Comparison of ENCODE assay signal across 8 cellular contexts in the genomic region with DNA sequence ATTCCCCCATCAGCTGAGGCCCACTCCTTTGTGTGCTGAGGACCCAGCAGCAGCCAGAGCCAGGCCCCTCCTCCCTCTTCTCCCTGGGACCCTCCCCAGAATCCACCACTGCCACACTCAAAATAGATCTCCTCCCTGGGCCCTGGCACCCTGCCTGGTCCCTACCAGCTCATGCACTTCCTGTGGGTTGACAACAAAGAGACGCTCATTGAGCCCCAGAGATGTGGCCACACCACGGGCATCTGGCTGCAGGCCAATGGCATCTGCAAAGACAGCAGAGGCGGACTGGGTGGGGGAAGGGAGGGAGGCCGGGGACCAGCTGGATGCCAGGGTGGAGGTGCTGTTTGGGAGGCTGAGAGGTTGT. TPM values are rescaled to one million over a fixed set of nuclear protein-coding genes. Genes with fewer than 3 reads are reported as not detected.
DNase-seq lines count a peak whose midpoint lies in the region; FAIRE-seq and TF ChIP-seq lines count a peak whose summit lies in the region.

No MANE protein-coding gene starts in this region.

- no peaks in the 10 kb centered on the region for H3K9me3 Mint-ChIP-seq in chondrocyte (ENCODE audit: low read depth)

- H3K4me1 Mint-ChIP-seq in chondrocyte (ENCODE audit: low read depth): peaks cover 25% of the 10 kb centered on the region

- H3K27ac Mint-ChIP-seq in chondrocyte (ENCODE audit: unreplicated experiment): no peak overlapping the region

- no peak overlapping the region for H3K4me3 Mint-ChIP-seq in chondrocyte (ENCODE audit: unreplicated experiment)

- peaks cover 30% of the 10 kb centered on the region for H3K27me3 Mint-ChIP-seq in chondrocyte (ENCODE audit: low read depth)

- FAIRE-seq in RCC 7860 (lab: Jason Lieb, UNC): no peak

- no peaks in the 10 kb centered on the region for H3K36me3 Mint-ChIP-seq in chondrocyte (ENCODE audit: low read depth)

- TF ChIP-seq CTCF in chondrocyte (IDR thresholded peaks at IDR 0.05): no peak

- DNase-seq in CD1c-positive myeloid dendritic cell (ENCODE audit: extremely low spot score): peak; percentile 51
- peak; percentile 77 for DNase-seq in HK-2 (ENCODE audit: unreplicated experiment)
- peak; percentile 74 for DNase-seq in RCC 7860 (ENCODE audit: low spot score)
- DNase-seq in activated gamma-delta T cell treated with Interleukin-2 at 50 U/mL for 16 hours: peak; percentile 86
- DNase-seq in hypothalamus (lab: John Stamatoyannopoulos, UW): peak; percentile 45 to 97 (median 87)
- peak; percentile 52 for DNase-seq in stimulated activated CD8-positive, alpha-beta memory T cell treated with anti-CD3 and anti-CD28 coated beads, Interleukin-12 subunit alpha, Interleukin-12 subunit beta, amount 100 ng/mL, for 1 hour (ENCODE audit: low read depth)
- DNase-seq in mesenteric fat pad (ENCODE audit: low spot score): no peak
- DNase-seq in chondrocyte (ENCODE audit: low spot score): no peak

RNA-seq across cellular contexts. Expression of gene ENDOU, which starts 16.0 kb away (rescaled TPM):
- total RNA-seq in mesenteric fat pad: 1.4 TPM
- total RNA-seq in chondrocyte: not detected in 3 replicates

RNA-seq across cellular contexts. Expression of gene RAPGEF3, which starts 17.4 kb away (rescaled TPM):
- total RNA-seq in mesenteric fat pad (79.4 TPM), chondrocyte (1.3 to 1.8 TPM (median 1.3 TPM) in 3 replicates)

RNA-seq across cellular contexts. Expression of gene SLC48A1, which starts 31.7 kb away (rescaled TPM):
- total RNA-seq in mesenteric fat pad: 40.3 TPM
- 11.4 to 18.4 TPM (median 11.5 TPM) in 3 replicates for total RNA-seq in chondrocyte

RNA-seq across cellular contexts. Expression of gene RPAP3, which starts 35.5 kb away (rescaled TPM):
- total RNA-seq in mesenteric fat pad (17.6 TPM), chondrocyte (23.8 to 35.8 TPM (median 26.1 TPM) in 3 replicates)

Comparison
In these comparisons a context has a peak if more than half of its experiments do, and no peak if none do; other contexts are left out.
1. DNase-seq: peak in CD1c-positive myeloid dendritic cell (single experiment), HK-2 (single experiment), RCC 7860 (single experiment), activated gamma-delta T cell treated with Interleukin-2 at 50 U/mL for 16 hours (single experiment), hypothalamus (51 of 51) and stimulated activated CD8-positive, alpha-beta memory T cell treated with anti-CD3 and anti-CD28 coated beads, Interleukin-12 subunit alpha, Interleukin-12 subunit beta, amount 100 ng/mL, for 1 hour (single experiment); none in mesenteric fat pad (single experiment) and chondrocyte (single experiment).
2. RNA of gene RAPGEF3, which starts 17.4 kb away (total RNA-seq): 79.4 TPM in mesenteric fat pad (single experiment); 1.3 to 1.8 TPM in chondrocyte; every median in the first group is over 10 times any median in the second.